In genomic region chr1:154352245-154352580, GRCh38 we compare ENCODE assay signal across 8 cellular contexts.
DNase-seq lines count a peak whose midpoint lies in the region; ATAC-seq and TF ChIP-seq lines count a peak whose summit lies in the region.

No MANE protein-coding gene starts in this region.

- peak overlapping the region; percentile 54 to 73 (median 65); a peak in 21 of 22 replicates for H3K9ac ChIP-seq in BLaER1 treated with 17β-estradiol and CSF1 and Interleukin-3, amounts not matched to agents 10 nM and 100 nM
- peak overlapping the region; percentile 85 for H3K9ac ChIP-seq in NT2/D1 (ENCODE audit: insufficient read length, low read depth)
- peak overlapping the region; percentile 27 for H3K9ac ChIP-seq in endocrine pancreas (ENCODE audit: control insufficient read depth, insufficient read depth, low read length)

- H3K4me2 ChIP-seq in BLaER1 treated with 17β-estradiol and CSF1 and Interleukin-3, amounts not matched to agents 10 nM and 100 nM: peak overlapping the region; percentile 83 to 99 (median 96)

- peaks cover 0 to 22% (median 15%) of the 10 kb centered on the region in 11 experiments; a peak in 13 of 22 replicates for H3K27me3 ChIP-seq in BLaER1 treated with 17β-estradiol and CSF1 and Interleukin-3, amounts not matched to agents 10 nM and 100 nM
- H3K27me3 ChIP-seq in NT2/D1 (ENCODE audit: insufficient read depth, insufficient read length): no peaks in the 10 kb centered on the region
- no peaks in the 10 kb centered on the region for H3K27me3 ChIP-seq in endocrine pancreas (ENCODE audit: control insufficient read depth, insufficient read depth, low read length)
- peaks cover 51% of the 10 kb centered on the region for H3K27me3 ChIP-seq in neutrophil

- H3K9me3 ChIP-seq in BLaER1 treated with 17β-estradiol and CSF1 and Interleukin-3, amounts not matched to agents 10 nM and 100 nM (replicated peaks in 1 of 11): no peaks in the 10 kb centered on the region
- no peaks in the 10 kb centered on the region for H3K9me3 ChIP-seq in NT2/D1 (ENCODE audit: insufficient read depth, low read length)
- no peaks in the 10 kb centered on the region for H3K9me3 ChIP-seq in endocrine pancreas (ENCODE audit: control insufficient read depth, low read length)
- no peaks in the 10 kb centered on the region for H3K9me3 ChIP-seq in neutrophil

- peak overlapping the region; percentile 44 to 67 (median 54) for H3K4me3 ChIP-seq in BLaER1 treated with 17β-estradiol and CSF1 and Interleukin-3, amounts not matched to agents 10 nM and 100 nM
- peak overlapping the region; percentile 42 for H3K4me3 ChIP-seq in NT2/D1 (ENCODE audit: insufficient read length, low read depth)
- H3K4me3 ChIP-seq in endocrine pancreas (ENCODE audit: control insufficient read depth, insufficient read depth, low read length): no peak overlapping the region
- H3K4me3 ChIP-seq in neutrophil (ENCODE audit: low read depth in 1 of 2, low read length in 1 of 2): peak overlapping the region; percentile 43 to 55

- peaks cover 20 to 40% (median 32%) of the 10 kb centered on the region in 11 experiments for H3K36me3 ChIP-seq in BLaER1 treated with 17β-estradiol and CSF1 and Interleukin-3, amounts not matched to agents 10 nM and 100 nM
- H3K36me3 ChIP-seq in NT2/D1 (ENCODE audit: insufficient read depth, insufficient read length, low read length) (peaks cover 35% of the 10 kb centered on the region), endocrine pancreas (ENCODE audit: control insufficient read depth, insufficient read depth, low read length) (no peaks in the 10 kb centered on the region), neutrophil (no peaks in the 10 kb centered on the region)

- ATAC-seq in HG03354 (IDR thresholded peaks at IDR 0.05; ENCODE audit: poor library complexity, severe bottlenecking, unreplicated experiment): no peak

- peaks cover 18 to 71% (median 48%) of the 10 kb centered on the region in 10 experiments for H3K4me1 ChIP-seq in BLaER1 treated with 17β-estradiol and CSF1 and Interleukin-3, amounts not matched to agents 10 nM and 100 nM
- peaks cover 42% of the 10 kb centered on the region for H3K4me1 ChIP-seq in NT2/D1 (ENCODE audit: insufficient read depth, insufficient read length)
- no peaks in the 10 kb centered on the region for H3K4me1 ChIP-seq in endocrine pancreas (ENCODE audit: control insufficient read depth, insufficient read depth, low read length)
- peaks cover 32 to 37% of the 10 kb centered on the region in 2 experiments for H3K4me1 ChIP-seq in neutrophil (ENCODE audit: control insufficient read depth in 1 of 2, insufficient read depth in 1 of 2, low read depth in 1 of 2, low read length in 1 of 2)

- DNase-seq in NT2/D1 (ENCODE audit: low read depth, low spot score): no peak
- DNase-seq in dedifferentiated amniotic fluid mesenchymal stem cell (ENCODE audit: extremely low spot score): no peak
- DNase-seq in MV-4-11 (lab: John Stamatoyannopoulos, UW): no peak
- DNase-seq in KG1 (lab: John Stamatoyannopoulos, UW): no peak

- TF ChIP-seq CTCF in neutrophil (IDR thresholded peaks at IDR 0.05): no peak

- H4K20me1 ChIP-seq in BLaER1 treated with 17β-estradiol and CSF1 and Interleukin-3, amounts not matched to agents 10 nM and 100 nM: peaks cover 0 to 17% (median 4%) of the 10 kb centered on the region in 11 experiments; a peak in 4 of 22 replicates

- H3K27ac ChIP-seq in BLaER1 treated with 17β-estradiol and CSF1 and Interleukin-3, amounts not matched to agents 10 nM and 100 nM: peak overlapping the region in 8 of 11 experiments; percentile 50 to 70 (median 57); a peak in 13 of 22 replicates
- H3K27ac ChIP-seq in neutrophil: no peak overlapping the region

Comparison
In these comparisons a context has a peak if more than half of its experiments do, and no peak if none do; other contexts are left out.
1. H3K9ac ChIP-seq: peak in every context shown above with its lines; median percentile 85 in NT2/D1; 65 in BLaER1 treated with 17β-estradiol and CSF1 and Interleukin-3, amounts not matched to agents 10 nM and 100 nM; 27 in endocrine pancreas.